In the genomic region with DNA sequence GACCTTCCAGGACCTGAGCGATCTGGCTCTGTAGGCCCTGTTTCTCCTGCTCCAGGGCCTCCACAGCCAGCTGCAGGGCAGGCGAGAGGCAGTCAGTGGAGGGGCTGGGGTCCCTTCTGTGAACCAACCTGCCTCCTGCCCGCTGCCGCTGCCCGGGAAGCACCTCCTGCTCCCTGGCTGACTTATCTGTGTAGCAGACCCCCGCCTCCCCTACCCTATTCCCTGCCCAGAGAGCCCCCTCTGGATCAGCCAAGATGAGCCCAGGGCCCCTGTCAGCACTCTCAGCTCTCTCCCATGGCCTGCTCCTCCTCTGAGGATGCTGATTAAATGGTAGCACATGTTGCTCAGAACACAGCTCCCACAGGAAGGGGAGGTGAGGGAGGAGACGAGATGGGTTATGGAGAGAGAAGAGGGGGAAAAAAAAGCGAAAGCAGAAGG, we compare ENCODE assay signal across 12 cellular contexts. TPM values are rescaled to one million over a fixed set of nuclear protein-coding genes. Genes with fewer than 3 reads are reported as not detected.
DNase-seq lines count a peak whose midpoint lies in the region; ATAC-seq and TF ChIP-seq lines count a peak whose summit lies in the region.
"Had no signal": no experiment of that assay in that cellular context is flagged by ENCODE, and none has a peak within 500 bp of the region (broad histone marks: within the 10 kb centered on the region; RNA-seq: fewer than 3 reads in every experiment).

No MANE protein-coding gene starts in this region.

- no peak overlapping the region for H3K27ac Mint-ChIP-seq in natural killer cell treated with Interleukin-12 subunit alpha and Interleukin-12 subunit beta and Interleukin-15 and Interleukin-18, amount 100 ng/mL, for 72 hours
- no peak overlapping the region for H3K27ac Mint-ChIP-seq in natural killer cell

- peaks cover 50 to 62% of the 10 kb centered on the region in 2 donors for H3K27me3 Mint-ChIP-seq in natural killer cell treated with Interleukin-12 subunit alpha and Interleukin-12 subunit beta and Interleukin-15 and Interleukin-18, amount 100 ng/mL, for 72 hours
- H3K27me3 Mint-ChIP-seq in natural killer cell (ENCODE audit: low read depth in 2 of 2) = peaks cover 55 to 57% of the 10 kb centered on the region in 2 donors

- H3K4me3 Mint-ChIP-seq in natural killer cell treated with Interleukin-12 subunit alpha and Interleukin-12 subunit beta and Interleukin-15 and Interleukin-18, amount 100 ng/mL, for 72 hours = no peak overlapping the region
- H3K4me3 Mint-ChIP-seq in natural killer cell = no peak overlapping the region

- H3K9me3 ChIP-seq in neural cell (ENCODE audit: low read length) (no peaks in the 10 kb centered on the region), vagina (no peaks in the 10 kb centered on the region), A673 (ENCODE audit: low read depth, low read length, poor library complexity, severe bottlenecking) (no peaks in the 10 kb centered on the region)

- TF ChIP-seq CTCF in natural killer cell (IDR thresholded peaks at IDR 0.05) = no peak
- TF ChIP-seq CTCF in neural cell (IDR thresholded peaks at IDR 0.05; ENCODE audit: poor library complexity, severe bottlenecking) = no peak
- no peak for TF ChIP-seq CTCF in vagina (IDR thresholded peaks at IDR 0.05)
- no peak for TF ChIP-seq CTCF in A673 (conservative IDR thresholded peaks at IDR 0.05; ENCODE audit: low read depth, low read length)

- no peaks in the 10 kb centered on the region for H4K20me1 ChIP-seq in neural cell (ENCODE audit: insufficient read depth)

- no peak for TF ChIP-seq RAD21 in neural cell (conservative IDR thresholded peaks at IDR 0.05)

- no peak for ATAC-seq in natural killer cell treated with Interleukin-12 subunit alpha and Interleukin-12 subunit beta and Interleukin-15 and Interleukin-18, amount 100 ng/mL, for 72 hours
- ATAC-seq in natural killer cell (no peak), GM21528 (IDR thresholded peaks at IDR 0.05; ENCODE audit: low FRiP score, unreplicated experiment) (no peak)

- H3K36me3 ChIP-seq in neural cell (ENCODE audit: insufficient read depth, low read length) = no peaks in the 10 kb centered on the region
- no peaks in the 10 kb centered on the region for H3K36me3 ChIP-seq in vagina
- no peaks in the 10 kb centered on the region for H3K36me3 ChIP-seq in A673 (ENCODE audit: insufficient read depth, low read length, poor library complexity, severe bottlenecking)

- CTCF ChIA-PET in A673 (lab: Charles Lee) = interaction anchor here (1.4 kb wide), 1 partner anchor 67 kb away, joined by 3 read pairs; no protein-coding TSS in a partner anchor

- H3F3A ChIP-seq in neural cell (ENCODE audit: insufficient read depth, low read length, poor library complexity, severe bottlenecking) = no peaks in the 10 kb centered on the region

- peaks cover 5 to 15% of the 10 kb centered on the region in 2 donors for H3K4me1 Mint-ChIP-seq in natural killer cell treated with Interleukin-12 subunit alpha and Interleukin-12 subunit beta and Interleukin-15 and Interleukin-18, amount 100 ng/mL, for 72 hours (ENCODE audit: low read depth in 2 of 2)
- peaks cover 5 to 17% of the 10 kb centered on the region in 2 donors for H3K4me1 Mint-ChIP-seq in natural killer cell

- H3K79me2 ChIP-seq in neural cell (replicated peaks; ENCODE audit: insufficient read depth, low read length) = peaks cover 47% of the 10 kb centered on the region

- no TSS peak for BruUV-seq in A673 (replicated peaks; lab: Mats Ljungman, UMichigan)

- DNase-seq in natural killer cell treated with Interleukin-12 subunit alpha and Interleukin-12 subunit beta and Interleukin-15 and Interleukin-18, amount 100 ng/mL, for 72 hours (ENCODE audit: low spot score) = peak; percentile 49
- DNase-seq in natural killer cell (no peak), fibroblast of peridontal ligament (ENCODE audit: extremely low read depth) (peak; percentile 52), vagina (ENCODE audit: extremely low spot score in 2 of 2) (no peak), T1000 (lab: John Stamatoyannopoulos, UW) (no peak), A673 (ENCODE audit: low spot score) (no peak)
- DNase-seq: activated gamma-delta T cell; NCI-H774; stimulated activated CD4-positive, alpha-beta T cell treated with anti-CD3 and anti-CD28 coated beads, Interleukin-4, amount 100 ng/mL, for 1 hour had no signal

- peak overlapping the region; percentile 61 for H3K9ac ChIP-seq in neural cell (ENCODE audit: low read length)

- H3K4me1 ChIP-seq in vagina (peaks cover 37% of the 10 kb centered on the region), A673 (ENCODE audit: insufficient read depth, low read length, poor library complexity, severe bottlenecking) (peaks cover 13% of the 10 kb centered on the region)

- intact Hi-C loops in natural killer cell (cut with micrococcal nuclease) = loop anchor here (5.0 kb wide), 1 partner anchor 48 kb away; no protein-coding TSS in a partner anchor
- intact Hi-C loops in vagina (cut with DNase I) = loop anchor here (5.0 kb wide), 1 partner anchor 48 kb away; no protein-coding TSS in a partner anchor
- intact Hi-C loops in A673 (cut with micrococcal nuclease; ENCODE audit: unreplicated experiment) = loop anchor here (5.0 kb wide), 1 partner anchor 93 kb away; no protein-coding TSS in a partner anchor

- H3K27me3 ChIP-seq in neural cell (ENCODE audit: insufficient read depth, low read depth, low read length) (peaks cover 4% of the 10 kb centered on the region), vagina (no peaks in the 10 kb centered on the region), A673 (replicated peaks; ENCODE audit: insufficient read depth, low read depth, low read length, poor library complexity) (peaks cover 55% of the 10 kb centered on the region)

- no peak overlapping the region for H2AFZ ChIP-seq in neural cell (ENCODE audit: low read depth, low read length)

- POLR2A ChIA-PET in A673 (lab: Charles Lee; ENCODE audit: low non-redundant PET) = interaction anchor here (0.6 kb wide), 1 partner anchor 74 kb away, joined by 7 read pairs; the partner anchor contains the start of gene GPATCH4

- no peak overlapping the region for H3K4me2 ChIP-seq in neural cell (ENCODE audit: low read length)

- TF ChIP-seq POLR2A in vagina (IDR thresholded peaks at IDR 0.05) = no peak

- H3K27ac ChIP-seq in neural cell (ENCODE audit: low read length) (no peak overlapping the region), vagina (peak overlapping the region; percentile 91), A673 (ENCODE audit: low read depth, low read length, poor library complexity, severe bottlenecking) (no peak overlapping the region)

- H3K36me3 Mint-ChIP-seq in natural killer cell treated with Interleukin-12 subunit alpha and Interleukin-12 subunit beta and Interleukin-15 and Interleukin-18, amount 100 ng/mL, for 72 hours = no peaks in the 10 kb centered on the region
- H3K36me3 Mint-ChIP-seq in natural killer cell = no peaks in the 10 kb centered on the region

- no peak for TF ChIP-seq EP300 in neural cell (conservative IDR thresholded peaks at IDR 0.05; ENCODE audit: poor library complexity, severe bottlenecking)

- H3K9me3 Mint-ChIP-seq in natural killer cell treated with Interleukin-12 subunit alpha and Interleukin-12 subunit beta and Interleukin-15 and Interleukin-18, amount 100 ng/mL, for 72 hours = no peaks in the 10 kb centered on the region
- H3K9me3 Mint-ChIP-seq in natural killer cell = no peaks in the 10 kb centered on the region

- H3K4me3 ChIP-seq in neural cell (ENCODE audit: low read length) (peak overlapping the region; percentile 64), vagina (peak overlapping the region; percentile 48 to 82), A673 (ENCODE audit: low read depth, low read length, poor library complexity, severe bottlenecking) (no peak overlapping the region)

- H3K9me2 ChIP-seq in neural cell (ENCODE audit: insufficient read depth, low read length) = no peaks in the 10 kb centered on the region

TF ChIP-seq in neural cell, 6 proteins besides CTCF, POLR2A, EP300 and RAD21 (continues in another document):
- peak; percentile 28 for TF ChIP-seq MXI1 (conservative IDR thresholded peaks at IDR 0.05; ENCODE audit: poor library complexity, severe bottlenecking)
- TF ChIP-seq TAF1 (IDR thresholded peaks at IDR 0.05; ENCODE audit: low read depth) = no peak
- TF ChIP-seq EZH2 (IDR thresholded peaks at IDR 0.05; ENCODE audit: borderline replicate concordance, insufficient read depth, low read length, poor library complexity, severe bottlenecking) = no peak

RNA-seq across cellular contexts. Expression of gene NES, which starts 1.9 kb away (rescaled TPM):
- total RNA-seq in natural killer cell treated with Interleukin-12 subunit alpha and Interleukin-12 subunit beta and Interleukin-15 and Interleukin-18, amount 100 ng/mL, for 72 hours = not detected
- not detected for total RNA-seq in natural killer cell
- polyA plus RNA-seq in neural cell = 9.9 and 13.7 TPM in 2 replicates
- polyA minus RNA-seq in neural cell = 26.1 and 29.6 TPM in 2 replicates
- 16.0 TPM for total RNA-seq in vagina
- 8.7 and 12.3 TPM in 2 replicates for total RNA-seq in A673 (2021)
- total RNA-seq: mononuclear cell had no signal

RNA-seq across cellular contexts. Expression of gene CRABP2, which starts 30.1 kb away (rescaled TPM):
- total RNA-seq in natural killer cell treated with Interleukin-12 subunit alpha and Interleukin-12 subunit beta and Interleukin-15 and Interleukin-18, amount 100 ng/mL, for 72 hours = 1 to 10 TPM; 2.4 to 4.6 TPM
- total RNA-seq in natural killer cell = 1 to 10 TPM; 3.0 to 3.8 (median 3.0) TPM
- 3.4 and 7.7 TPM in 2 replicates for polyA plus RNA-seq in neural cell
- polyA minus RNA-seq in neural cell = 1.3 and 1.7 TPM in 2 replicates
- total RNA-seq in vagina = 97.7 TPM
- total RNA-seq in A673 (2021) = 1.1 and 4.0 TPM in 2 replicates

RNA-seq across cellular contexts. Expression of gene BCAN, which starts 33.4 kb away (rescaled TPM):
- total RNA-seq in natural killer cell treated with Interleukin-12 subunit alpha and Interleukin-12 subunit beta and Interleukin-15 and Interleukin-18, amount 100 ng/mL, for 72 hours = under 1 TPM; 0.36 to 0.67 TPM
- total RNA-seq in natural killer cell (under 1 TPM; 0.18 to 0.25 (median 0.19) TPM), vagina (2.0 TPM), A673 (2021) (not detected in 2 replicates)
- 0.58 TPM in 1 of 2 replicates, not detected in the other for polyA plus RNA-seq in neural cell
- not detected in 2 replicates for polyA minus RNA-seq in neural cell
- total RNA-seq: mononuclear cell had no signal

RNA-seq across cellular contexts. Expression of gene METTL25B, which starts 53.0 kb away (rescaled TPM):
- 10 to 100 TPM; 33.0 to 37.4 TPM for total RNA-seq in natural killer cell treated with Interleukin-12 subunit alpha and Interleukin-12 subunit beta and Interleukin-15 and Interleukin-18, amount 100 ng/mL, for 72 hours
- total RNA-seq in natural killer cell (10 to 100 TPM; 23.5 to 25.3 (median 23.8) TPM), vagina (17.7 TPM), A673 (2021) (20.2 TPM in 2 replicates)
- polyA plus RNA-seq in neural cell = 11.9 and 13.1 TPM in 2 replicates
- 7.1 and 8.1 TPM in 2 replicates for polyA minus RNA-seq in neural cell

RNA-seq across cellular contexts. Expression of gene ISG20L2, which starts 53.3 kb away (rescaled TPM):
- 10 to 100 TPM; 67.5 to 97.5 TPM for total RNA-seq in natural killer cell treated with Interleukin-12 subunit alpha and Interleukin-12 subunit beta and Interleukin-15 and Interleukin-18, amount 100 ng/mL, for 72 hours
- total RNA-seq in natural killer cell (10 to 100 TPM; 60.3 to 71.9 (median 68.7) TPM), vagina (12.8 TPM), A673 (2021) (45.7 and 46.5 TPM in 2 replicates)
- polyA plus RNA-seq in neural cell = 8.5 and 13.1 TPM in 2 replicates
- 17.9 and 19.5 TPM in 2 replicates for polyA minus RNA-seq in neural cell

Comparison
In these comparisons a context has a peak if more than half of its experiments do, and no peak if none do; other contexts are left out.
1. DNase-seq: peak in natural killer cell treated with Interleukin-12 subunit alpha and Interleukin-12 subunit beta and Interleukin-15 and Interleukin-18, amount 100 ng/mL, for 72 hours (single experiment) and fibroblast of peridontal ligament (single experiment); none in natural killer cell (single experiment), vagina (0 of 2), T1000 (single experiment) and A673 (single experiment).
2. RNA of gene CRABP2, which starts 30.1 kb away (total RNA-seq): 97.7 TPM in vagina (single experiment); 2.4 to 4.6 TPM in natural killer cell treated with Interleukin-12 subunit alpha and Interleukin-12 subunit beta and Interleukin-15 and Interleukin-18, amount 100 ng/mL, for 72 hours, 3.0 to 3.8 TPM in natural killer cell and 1.1 to 4.0 TPM in A673; every median in the first group is over 10 times any median in the second.